Comparison of ENCODE assay signal across 9 cellular contexts in the genomic region with DNA sequence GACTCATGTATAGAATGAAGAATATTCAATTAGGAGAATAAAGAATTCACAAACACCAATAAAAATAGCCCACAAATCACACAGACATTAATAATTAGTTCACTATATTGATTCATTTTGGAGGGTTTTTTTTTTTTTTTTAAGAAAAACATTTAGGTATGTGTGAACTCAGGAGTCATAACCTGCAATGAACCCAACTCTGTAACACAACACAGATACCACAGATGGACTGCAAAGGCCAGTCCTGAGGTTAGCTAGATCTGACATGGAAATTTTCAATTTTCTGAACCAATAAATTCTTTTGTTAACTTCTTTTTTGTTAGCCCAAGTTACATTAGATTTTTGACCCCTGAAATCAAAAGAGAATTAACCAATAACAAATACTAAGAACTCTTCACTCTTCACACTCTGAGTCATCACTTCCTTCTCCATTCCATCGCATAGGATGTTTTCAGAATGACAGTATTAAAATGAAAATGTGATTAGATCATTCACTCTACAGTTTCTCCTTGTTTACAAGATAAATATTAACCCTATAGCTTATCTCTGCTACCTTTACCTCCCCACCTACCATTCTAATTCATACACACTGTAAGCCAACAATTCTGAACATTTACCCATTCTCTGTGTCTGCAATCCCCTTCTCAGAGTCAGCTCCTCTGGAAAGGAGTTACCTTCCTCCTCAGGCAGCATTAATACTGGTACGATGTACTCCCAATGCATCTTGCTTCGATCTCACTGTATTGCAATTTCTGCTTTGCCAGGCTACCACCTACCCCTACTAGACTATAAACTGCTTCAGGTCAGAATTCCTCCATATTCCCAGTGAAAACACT.
A peak's percentile ranks its signal among the peaks of the same experiment; 100 is the strongest.
DNase-seq lines count a peak whose midpoint lies in the region; ATAC-seq, FAIRE-seq and TF ChIP-seq lines count a peak whose summit lies in the region.
"Had no signal": no experiment of that assay in that cellular context is flagged by ENCODE, and none has a peak within 500 bp of the region (broad histone marks: within the 10 kb centered on the region; RNA-seq: fewer than 3 reads in every experiment).

No MANE protein-coding gene starts in this region.

- 0 out of 3 replicates have a peak, but pooled peaks cover 6% of the 10 kb centered on the region for H3K9me3 ChIP-seq in A549
- H3K9me3 ChIP-seq: thoracic aorta had no signal

- H3K4me2 ChIP-seq in A549: peak overlapping the region; percentile 73

- TF ChIP-seq RAD21 in A549 (conservative IDR thresholded peaks at IDR 0.05 in 1 of 2, IDR thresholded peaks at IDR 0.05 in 1 of 2): no peak

- peaks cover 4 to 8% of the 10 kb centered on the region in 2 donors for H3K4me1 Mint-ChIP-seq in immature natural killer cell

- H3K27ac ChIP-seq in A549: peak overlapping the region; percentile 21 to 84; a peak in 4 of 6 replicates
- H3K27ac ChIP-seq: thoracic aorta had no signal

- TF ChIP-seq CTCF in A549 (IDR thresholded peaks at IDR 0.05): no peak
- no peak for TF ChIP-seq CTCF in GM13977 (IDR thresholded peaks at IDR 0.05; ENCODE audit: extremely low read depth, insufficient read depth, missing control alignments)

- in situ Hi-C loops in GM13977 (cut with MboI; ENCODE audit: low pct_unique_long_range_greater_than_20kb, low sequenced_read_pairs, unreplicated experiment): no loop called here

- FAIRE-seq in A549 (lab: Jason Lieb, UNC): peak; percentile 87

- H3K36me3 Mint-ChIP-seq in immature natural killer cell: peaks cover 7 to 11% (median 8%) of the 10 kb centered on the region in 3 donors

- H3K4me1 ChIP-seq in A549: peaks cover 36% of the 10 kb centered on the region

- no peak overlapping the region for H3K4me3 Mint-ChIP-seq in immature natural killer cell

- peaks cover 2 to 15% (median 7%) of the 10 kb centered on the region in 6 donors for H3K9me3 Mint-ChIP-seq in immature natural killer cell

- H3K4me3 ChIP-seq in A549: no peak overlapping the region
- H3K4me3 ChIP-seq: thoracic aorta had no signal

- no peak overlapping the region for H3K27ac Mint-ChIP-seq in immature natural killer cell

- POLR2A ChIA-PET in A549 (lab: Yijun Ruan, JAX): no interaction called here

- CTCF ChIA-PET in A549 (lab: Yijun Ruan, JAX): no interaction called here

- no peaks in the 10 kb centered on the region for H3K27me3 Mint-ChIP-seq in immature natural killer cell (ENCODE audit: low read depth in 3 of 3)

- 16% methylated on average over 3 of the region's 3 CpGs for WGBS in A549 (ENCODE audit: missing lambda C conversion rate)

- ATAC-seq in A549 (peak; percentile 84 to 93), GM19397 (IDR thresholded peaks at IDR 0.05; ENCODE audit: unreplicated experiment) (peak; percentile 91), HG03280 (IDR thresholded peaks at IDR 0.05; ENCODE audit: unreplicated experiment) (peak; percentile 63)

- DNase-seq in A549 (ENCODE audit: low read depth in 1 of 2, low spot score in 1 of 2) (peak in 1 of 2 experiments; percentile 61), amniotic epithelial cell (ENCODE audit: low read depth) (peak; percentile 42), immature natural killer cell (no peak), NCI-H2081 (lab: John Stamatoyannopoulos, UW) (no peak), DMS114 treated with DMSO at 0.1 percent for 48 hours (lab: John Stamatoyannopoulos, UW; ENCODE audit: unreplicated experiment) (no peak), GM13977 (ENCODE audit: low spot score) (no peak)

- TF ChIP-seq POLR2A in A549 (IDR thresholded peaks at IDR 0.05; ENCODE audit: low read length): no peak

- no peak for TF ChIP-seq EP300 in A549 (IDR thresholded peaks at IDR 0.05)

TF ChIP-seq in A549, 52 proteins besides CTCF, POLR2A, EP300 and RAD21:
- TF ChIP-seq, protein P1, sequence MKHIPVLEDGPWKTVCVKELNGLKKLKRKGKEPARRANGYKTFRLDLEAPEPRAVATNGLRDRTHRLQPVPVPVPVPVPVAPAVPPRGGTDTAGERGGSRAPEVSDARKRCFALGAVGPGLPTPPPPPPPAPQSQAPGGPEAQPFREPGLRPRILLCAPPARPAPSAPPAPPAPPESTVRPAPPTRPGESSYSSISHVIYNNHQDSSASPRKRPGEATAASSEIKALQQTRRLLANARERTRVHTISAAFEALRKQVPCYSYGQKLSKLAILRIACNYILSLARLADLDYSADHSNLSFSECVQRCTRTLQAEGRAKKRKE (CRISPR knock-in tag; IDR thresholded peaks at IDR 0.05; ENCODE audit: low read depth): no peak
- TF ChIP-seq NPAS2 (CRISPR knock-in tag; IDR thresholded peaks at IDR 0.05; ENCODE audit: borderline replicate concordance): no peak
- TF ChIP-seq FOSL2 (IDR thresholded peaks at IDR 0.05): no peak
- peak; percentile 88 for TF ChIP-seq FOSL2 (CRISPR knock-in tag; IDR thresholded peaks at IDR 0.05)
- no peak for TF ChIP-seq MAZ (IDR thresholded peaks at IDR 0.05; ENCODE audit: borderline replicate concordance, low read depth, low read length)
- no peak for TF ChIP-seq CBX2 (IDR thresholded peaks at IDR 0.05; ENCODE audit: borderline replicate concordance, low read depth)
- no peak for TF ChIP-seq RNF2 (IDR thresholded peaks at IDR 0.05; ENCODE audit: borderline replicate concordance, low read depth)
- peak; percentile 72; the same call in 1 of the 2 replicates for TF ChIP-seq GATA3 (IDR thresholded peaks at IDR 0.05; ENCODE audit: borderline replicate concordance)
- no peak for TF ChIP-seq HOXA7 (CRISPR knock-in tag; IDR thresholded peaks at IDR 0.05)
- TF ChIP-seq JUNB (IDR thresholded peaks at IDR 0.05): peak; percentile 48; the same call in 1 of the 2 replicates
- no peak for TF ChIP-seq KDM1A (IDR thresholded peaks at IDR 0.05; ENCODE audit: low read depth)
- TF ChIP-seq FOSB (CRISPR knock-in tag; IDR thresholded peaks at IDR 0.05): no peak
- TF ChIP-seq SMC3 (IDR thresholded peaks at IDR 0.05): no peak
- TF ChIP-seq BHLHE40 (IDR thresholded peaks at IDR 0.05; ENCODE audit: low read depth, low read length): no peak
- TF ChIP-seq KDM5A (IDR thresholded peaks at IDR 0.05): no peak
- TF ChIP-seq, protein P2, sequence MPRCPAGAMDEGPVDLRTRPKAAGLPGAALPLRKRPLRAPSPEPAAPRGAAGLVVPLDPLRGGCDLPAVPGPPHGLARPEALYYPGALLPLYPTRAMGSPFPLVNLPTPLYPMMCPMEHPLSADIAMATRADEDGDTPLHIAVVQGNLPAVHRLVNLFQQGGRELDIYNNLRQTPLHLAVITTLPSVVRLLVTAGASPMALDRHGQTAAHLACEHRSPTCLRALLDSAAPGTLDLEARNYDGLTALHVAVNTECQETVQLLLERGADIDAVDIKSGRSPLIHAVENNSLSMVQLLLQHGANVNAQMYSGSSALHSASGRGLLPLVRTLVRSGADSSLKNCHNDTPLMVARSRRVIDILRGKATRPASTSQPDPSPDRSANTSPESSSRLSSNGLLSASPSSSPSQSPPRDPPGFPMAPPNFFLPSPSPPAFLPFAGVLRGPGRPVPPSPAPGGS (IDR thresholded peaks at IDR 0.05): no peak
- TF ChIP-seq, protein P3, sequence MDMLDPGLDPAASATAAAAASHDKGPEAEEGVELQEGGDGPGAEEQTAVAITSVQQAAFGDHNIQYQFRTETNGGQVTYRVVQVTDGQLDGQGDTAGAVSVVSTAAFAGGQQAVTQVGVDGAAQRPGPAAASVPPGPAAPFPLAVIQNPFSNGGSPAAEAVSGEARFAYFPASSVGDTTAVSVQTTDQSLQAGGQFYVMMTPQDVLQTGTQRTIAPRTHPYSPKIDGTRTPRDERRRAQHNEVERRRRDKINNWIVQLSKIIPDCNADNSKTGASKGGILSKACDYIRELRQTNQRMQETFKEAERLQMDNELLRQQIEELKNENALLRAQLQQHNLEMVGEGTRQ (IDR thresholded peaks at IDR 0.05): no peak
- no peak for TF ChIP-seq EHMT2 (IDR thresholded peaks at IDR 0.05; ENCODE audit: low read depth)
- no peak for TF ChIP-seq RCOR1 (IDR thresholded peaks at IDR 0.05; ENCODE audit: low read depth, low read length)
- TF ChIP-seq, protein P4, sequence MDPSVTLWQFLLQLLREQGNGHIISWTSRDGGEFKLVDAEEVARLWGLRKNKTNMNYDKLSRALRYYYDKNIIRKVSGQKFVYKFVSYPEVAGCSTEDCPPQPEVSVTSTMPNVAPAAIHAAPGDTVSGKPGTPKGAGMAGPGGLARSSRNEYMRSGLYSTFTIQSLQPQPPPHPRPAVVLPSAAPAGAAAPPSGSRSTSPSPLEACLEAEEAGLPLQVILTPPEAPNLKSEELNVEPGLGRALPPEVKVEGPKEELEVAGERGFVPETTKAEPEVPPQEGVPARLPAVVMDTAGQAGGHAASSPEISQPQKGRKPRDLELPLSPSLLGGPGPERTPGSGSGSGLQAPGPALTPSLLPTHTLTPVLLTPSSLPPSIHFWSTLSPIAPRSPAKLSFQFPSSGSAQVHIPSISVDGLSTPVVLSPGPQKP (IDR thresholded peaks at IDR 0.05; ENCODE audit: low read depth, low read length): no peak
- no peak for TF ChIP-seq NFE2L2 (conservative IDR thresholded peaks at IDR 0.05; ENCODE audit: low read length)
- no peak for TF ChIP-seq ZNF302 (CRISPR knock-in tag; IDR thresholded peaks at IDR 0.05)
- TF ChIP-seq ESRRA (IDR thresholded peaks at IDR 0.05; ENCODE audit: borderline replicate concordance, low read length): no peak
